In the genomic region with DNA sequence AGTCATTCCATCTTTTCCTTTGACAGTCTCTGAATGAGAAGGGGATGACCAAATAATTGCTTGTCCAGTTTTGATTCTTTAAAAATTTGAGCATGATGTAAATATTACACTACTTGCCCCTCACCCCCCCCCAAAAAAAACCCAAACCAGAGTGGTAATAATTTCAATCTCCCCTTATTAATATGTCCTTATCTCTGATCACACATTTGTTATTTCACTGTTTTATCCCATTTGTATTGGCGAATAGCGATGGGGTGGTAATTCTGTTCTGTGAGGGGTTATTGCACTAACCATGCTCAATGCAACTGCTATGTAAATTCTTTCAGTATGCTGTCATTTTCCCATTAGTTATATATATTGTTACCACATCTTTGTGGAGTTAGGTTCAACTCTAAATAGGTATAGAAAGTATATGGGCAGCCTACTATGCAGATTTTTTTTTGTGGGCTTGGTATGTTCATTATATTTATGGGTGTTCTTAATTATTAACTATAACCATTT, we compare ENCODE assay signal across 8 cellular contexts. TPM values are rescaled to one million over a fixed set of nuclear protein-coding genes. Genes with fewer than 3 reads are reported as not detected.
A peak's percentile ranks its signal among the peaks of the same experiment; 100 is the strongest.
DNase-seq lines count a peak whose midpoint lies in the region; ATAC-seq, FAIRE-seq and TF ChIP-seq lines count a peak whose summit lies in the region.

No MANE protein-coding gene starts in this region.

- peaks cover 3% of the 10 kb centered on the region for H3K79me1 ChIP-seq in neuronal stem cell (ENCODE audit: low read depth, low read length)

- peak overlapping the region; percentile 76 for H3K4me3 ChIP-seq in Caco-2 (ENCODE audit: low read depth, low read length)
- peak overlapping the region; percentile 60 for H3K4me3 ChIP-seq in PC-3 (ENCODE audit: low read length)
- peak overlapping the region; percentile 58 to 90 (median 84) for H3K4me3 ChIP-seq in endothelial cell of umbilical vein (replicated peaks in 1 of 3; ENCODE audit: insufficient read depth in 1 of 3, low read depth in 1 of 3, low read length in 3 of 3)
- peak overlapping the region; percentile 86 to 89 for H3K4me3 ChIP-seq in neuronal stem cell (ENCODE audit: low read length in 2 of 2)

- H3K9ac ChIP-seq in PC-3 (ENCODE audit: low read length): no peak overlapping the region
- H3K9ac ChIP-seq in endothelial cell of umbilical vein (replicated peaks; ENCODE audit: extremely low read depth, insufficient read depth, low read length): peak overlapping the region; percentile 94
- H3K9ac ChIP-seq in neuronal stem cell (ENCODE audit: low read depth, low read length, poor library complexity): no peak overlapping the region

- H3K36me3 Mint-ChIP-seq in Caco-2 (ENCODE audit: insufficient read depth, unreplicated experiment): peaks cover 6% of the 10 kb centered on the region

- WGBS in neuronal stem cell (ENCODE audit: extremely low coverage in 2 of 2, insufficient read length in 2 of 2, insufficient replicate concordance in 1 of 2), 2 donors: no CpG with 5 or more reads among the region's 2 CpGs

- H3K9me3 ChIP-seq in Caco-2 (no peaks in the 10 kb centered on the region), PC-3 (ENCODE audit: low read length) (no peaks in the 10 kb centered on the region), endothelial cell of umbilical vein (replicated peaks; ENCODE audit: control insufficient read depth, insufficient read depth, low read length) (no peaks in the 10 kb centered on the region), neuronal stem cell (replicated peaks in 1 of 2; ENCODE audit: control insufficient read depth in 2 of 2, insufficient read depth in 1 of 2, low read depth in 1 of 2, low read length in 2 of 2) (no peaks in the 10 kb centered on the region)

- peak overlapping the region; percentile 95 for H3K4me3 Mint-ChIP-seq in Caco-2 (ENCODE audit: unreplicated experiment)

- no peaks in the 10 kb centered on the region for H3K9me1 ChIP-seq in endothelial cell of umbilical vein (replicated peaks; ENCODE audit: control insufficient read depth, extremely low read depth, insufficient read depth, low read length)

- H2BK120ac ChIP-seq in neuronal stem cell (ENCODE audit: low read depth, low read length): no peak overlapping the region

- BruUV-seq in Caco-2 (replicated peaks; lab: Mats Ljungman, UMichigan) (no TSS peak), PC-3 (replicated peaks; lab: Mats Ljungman, UMichigan) (no TSS peak), endothelial cell of umbilical vein (replicated peaks; lab: Mats Ljungman, UMichigan) (TSS peak; percentile 24)

- H3K36me3 ChIP-seq in Caco-2 (ENCODE audit: control insufficient read depth, insufficient read depth, low read length) (no peaks in the 10 kb centered on the region), PC-3 (ENCODE audit: low read depth, low read length) (no peaks in the 10 kb centered on the region), endothelial cell of umbilical vein (ENCODE audit: control insufficient read depth in 2 of 2, extremely low read depth in 1 of 2, insufficient read depth in 2 of 2, low read length in 2 of 2) (no peaks in the 10 kb centered on the region), neuronal stem cell (replicated peaks in 1 of 2; ENCODE audit: control insufficient read depth in 2 of 2, insufficient read depth in 2 of 2, low read length in 2 of 2) (peaks cover 0 to 43% of the 10 kb centered on the region in 2 donors)

- H3K9me3 Mint-ChIP-seq in Caco-2 (ENCODE audit: unreplicated experiment): no peaks in the 10 kb centered on the region

- FAIRE-seq in endothelial cell of umbilical vein (lab: Jason Lieb, UNC): no peak

- no peak for ATAC-seq in PC-3
- no peak for ATAC-seq in GM21381 (IDR thresholded peaks at IDR 0.05; ENCODE audit: unreplicated experiment)

- no peak overlapping the region for H3K4ac ChIP-seq in neuronal stem cell (ENCODE audit: low read length)

- H3K9me2 ChIP-seq in PC-3 (replicated peaks; ENCODE audit: low read length): no peaks in the 10 kb centered on the region

- H3K27ac ChIP-seq in PC-3 (ENCODE audit: low read length) (no peak overlapping the region), endothelial cell of umbilical vein (ENCODE audit: insufficient read depth, low read depth, low read length) (peak overlapping the region; percentile 83), neuronal stem cell (replicated peaks; ENCODE audit: low read length) (no peak overlapping the region)

- H3K23ac ChIP-seq in neuronal stem cell (ENCODE audit: low read depth, low read length, poor library complexity): no peak overlapping the region

- no peaks in the 10 kb centered on the region for H3K27me3 ChIP-seq in Caco-2 (replicated peaks; ENCODE audit: control insufficient read depth, insufficient read depth, low read length)
- H3K27me3 ChIP-seq in PC-3 (ENCODE audit: low read length): peaks cover 39% of the 10 kb centered on the region
- H3K27me3 ChIP-seq in endothelial cell of umbilical vein (ENCODE audit: control insufficient read depth in 2 of 2, insufficient read depth in 2 of 2, low read length in 2 of 2): no peaks in the 10 kb centered on the region
- no peaks in the 10 kb centered on the region for H3K27me3 ChIP-seq in neuronal stem cell (ENCODE audit: control insufficient read depth in 3 of 3, insufficient read depth in 3 of 3, low read depth in 1 of 3, low read length in 3 of 3)

- H3K14ac ChIP-seq in neuronal stem cell (ENCODE audit: low read length): no peak overlapping the region

- no peaks in the 10 kb centered on the region for H3F3A ChIP-seq in PC-3 (ENCODE audit: low read length, unreplicated experiment)

- H2BK15ac ChIP-seq in neuronal stem cell (ENCODE audit: low read length): no peak overlapping the region

- no peak overlapping the region for H2BK5ac ChIP-seq in neuronal stem cell (ENCODE audit: low read length)

- no peak overlapping the region for H2BK12ac ChIP-seq in neuronal stem cell (ENCODE audit: low read length)

- H2AK5ac ChIP-seq in neuronal stem cell (ENCODE audit: low read depth, low read length): no peak overlapping the region

- H3K27ac Mint-ChIP-seq in Caco-2 (ENCODE audit: unreplicated experiment): no peak overlapping the region

- H3K4me1 ChIP-seq in Caco-2 (0 out of 2 replicates have a peak, but pooled peaks cover 6% of the 10 kb centered on the region), PC-3 (ENCODE audit: insufficient read depth, low read length) (no peaks in the 10 kb centered on the region; the same call in 1 of the 2 replicates), endothelial cell of umbilical vein (ENCODE audit: control insufficient read depth, extremely low read depth, insufficient read depth, low read length) (peaks cover 21% of the 10 kb centered on the region), neuronal stem cell (ENCODE audit: control insufficient read depth in 2 of 2, insufficient read depth in 1 of 2, low read depth in 1 of 2, low read length in 2 of 2) (peaks cover 4 to 17% of the 10 kb centered on the region in 2 donors)

- H4K20me1 ChIP-seq in PC-3 (ENCODE audit: low read length): no peaks in the 10 kb centered on the region
- H4K20me1 ChIP-seq in endothelial cell of umbilical vein (replicated peaks; ENCODE audit: control insufficient read depth, extremely low read depth, insufficient read depth, low read length): peaks cover 12% of the 10 kb centered on the region

- H4K91ac ChIP-seq in neuronal stem cell (ENCODE audit: low read depth, low read length, poor library complexity): no peak overlapping the region

- intact Hi-C loops in Caco-2 (cut with micrococcal nuclease; ENCODE audit: unreplicated experiment): no loop called here
- intact Hi-C loops in PC-3 (cut with micrococcal nuclease): no loop called here
- intact Hi-C loops in endothelial cell of umbilical vein (cut with micrococcal nuclease): loop anchor here (1.0 to 10.0 kb wide), 2 partner anchors 10 to 454 kb away; no protein-coding TSS in a partner anchor

- H3K18ac ChIP-seq in neuronal stem cell (ENCODE audit: low read length): no peak overlapping the region

- H2AFZ ChIP-seq in PC-3 (ENCODE audit: low read length) (peak overlapping the region; percentile 72; the same call in 1 of the 2 replicates), endothelial cell of umbilical vein (ENCODE audit: low read depth, low read length) (peak overlapping the region; percentile 48), neuronal stem cell (ENCODE audit: low read length) (peak overlapping the region; percentile 93)

- TF ChIP-seq POLR2A in endothelial cell of umbilical vein (IDR thresholded peaks at IDR 0.05; ENCODE audit: low read depth, low read length): no peak

- H3K4me1 Mint-ChIP-seq in Caco-2 (ENCODE audit: low read depth, unreplicated experiment): peaks cover 13% of the 10 kb centered on the region

- CTCF ChIA-PET in Caco-2 (lab: Charles Lee) (interaction anchor here (0.6 kb wide), 1 partner anchor 191 kb away, joined by 3 read pairs; no protein-coding TSS in a partner anchor), PC-3 (lab: Charles Lee) (no interaction called here), endothelial cell of umbilical vein (lab: Charles Lee) (interaction anchor here (0.8 kb wide), 1 partner anchor 42 kb away, joined by 4 read pairs; no protein-coding TSS in a partner anchor)

- peaks cover 34% of the 10 kb centered on the region for H3K27me3 Mint-ChIP-seq in Caco-2 (ENCODE audit: insufficient read depth, unreplicated experiment)

- dilution Hi-C loops in endothelial cell of umbilical vein (cut with MboI; ENCODE audit: extremely low pct_ligation_motif_present, low sequenced_read_pairs): no loop called here

- no peaks in the 10 kb centered on the region for H3K79me2 ChIP-seq in PC-3 (ENCODE audit: low read length)
- peaks cover 44% of the 10 kb centered on the region for H3K79me2 ChIP-seq in endothelial cell of umbilical vein (ENCODE audit: control insufficient read depth, insufficient read depth, low read length)

- peak overlapping the region; percentile 80 for H3K4me2 ChIP-seq in PC-3 (ENCODE audit: low read length)
- H3K4me2 ChIP-seq in endothelial cell of umbilical vein (ENCODE audit: insufficient read depth, low read length): peak overlapping the region; percentile 98
- peak overlapping the region; percentile 49 for H3K4me2 ChIP-seq in neuronal stem cell (ENCODE audit: insufficient read depth, low read length, poor library complexity, severe bottlenecking)

- no peak for TF ChIP-seq CTCF in Caco-2 (IDR thresholded peaks at IDR 0.05; ENCODE audit: insufficient read depth in 1 of 2, low read depth in 1 of 2, low read length in 1 of 2, severe bottlenecking in 1 of 2, unreplicated experiment in 1 of 2)
- no peak for TF ChIP-seq CTCF in PC-3 (conservative IDR thresholded peaks at IDR 0.05; ENCODE audit: low read depth, low read length)
- no peak for TF ChIP-seq CTCF in endothelial cell of umbilical vein (IDR thresholded peaks at IDR 0.05; ENCODE audit: extremely low read depth in 1 of 2, insufficient read depth in 1 of 2, low read depth in 1 of 2, low read length in 2 of 2)

- DNase-seq in Caco-2 (no peak), PC-3 (no peak), endothelial cell of umbilical vein (ENCODE audit: low read depth, low spot score) (peak; percentile 26), neuronal stem cell (ENCODE audit: low spot score) (no peak), DMS153 (lab: John Stamatoyannopoulos, UW) (no peak)
- DNase-seq in activated CD4-positive, CD25-positive, alpha-beta regulatory T cell treated with anti-CD3 and anti-CD28 coated beads, Interleukin-2, amount 50 U/mL, for 72 hours: no peak
- no peak for DNase-seq in stimulated activated CD4-positive, alpha-beta T cell treated with anti-CD3 and anti-CD28 coated beads, Interleukin-15, amount 100 ng/mL, for 24 hours

- no peak overlapping the region for H4K8ac ChIP-seq in neuronal stem cell (ENCODE audit: low read depth, low read length)

- POLR2A ChIA-PET in Caco-2 (lab: Charles Lee): no interaction called here
- POLR2A ChIA-PET in PC-3 (lab: Charles Lee; ENCODE audit: unreplicated experiment): no interaction called here
- POLR2A ChIA-PET in endothelial cell of umbilical vein (lab: Charles Lee): no interaction called here

RNA-seq across cellular contexts. Expression of a gene that starts 1.1 kb away (rescaled TPM):
- total RNA-seq in Caco-2 (2022) (3.3 and 3.6 TPM in 2 replicates), PC-3 (2014; rRNA removed) (1.3 and 4.9 TPM in 2 replicates), endothelial cell of umbilical vein (64.3 and 92.6 TPM in 2 replicates)
- polyA plus RNA-seq in endothelial cell of umbilical vein: 29.9 and 35.5 TPM in 2 replicates
- 16.7 and 19.2 TPM in 2 replicates for polyA plus RNA-seq in endothelial cell of umbilical vein (2011; cell fraction: cytosol; rRNA removed)
- 252 and 344 TPM in 2 replicates for polyA plus RNA-seq in endothelial cell of umbilical vein (2011; cell fraction: nucleus; rRNA removed)
- 53.7 and 65.0 TPM in 2 replicates for polyA plus RNA-seq in endothelial cell of umbilical vein (2012)
- 94.4 and 95.7 TPM in 2 replicates for polyA minus RNA-seq in endothelial cell of umbilical vein
- polyA minus RNA-seq in endothelial cell of umbilical vein (2011; cell fraction: cytosol; rRNA and poly(A)+ RNA removed): 106 TPM
- polyA minus RNA-seq in endothelial cell of umbilical vein (2011; cell fraction: nucleus; rRNA and poly(A)+ RNA removed): 116 and 148 TPM in 2 replicates
- 53.6 TPM for polyA plus RNA-seq in neuronal stem cell (2013, experiment 1 of 2)
- 54.5 TPM for polyA plus RNA-seq in neuronal stem cell (2013, experiment 2 of 2)

RNA-seq across cellular contexts. Expression of a gene that starts 36.3 kb away (rescaled TPM):
- total RNA-seq in Caco-2 (2022): 0.61 and 1.00 TPM in 2 replicates
- not detected in 2 replicates for total RNA-seq in PC-3 (2014; rRNA removed)
- total RNA-seq in endothelial cell of umbilical vein: not detected in 2 replicates
- polyA plus RNA-seq in endothelial cell of umbilical vein: 0.29 and 0.39 TPM in 2 replicates
- 0.15 and 0.24 TPM in 2 replicates for polyA plus RNA-seq in endothelial cell of umbilical vein (2011; cell fraction: cytosol; rRNA removed)
- polyA plus RNA-seq in endothelial cell of umbilical vein (2011; cell fraction: nucleus; rRNA removed): 0.24 and 0.50 TPM in 2 replicates
- polyA plus RNA-seq in endothelial cell of umbilical vein (2012): not detected in 2 replicates
- polyA minus RNA-seq in endothelial cell of umbilical vein: not detected in 2 replicates
- 97.5 TPM for polyA minus RNA-seq in endothelial cell of umbilical vein (2011; cell fraction: cytosol; rRNA and poly(A)+ RNA removed)
- polyA minus RNA-seq in endothelial cell of umbilical vein (2011; cell fraction: nucleus; rRNA and poly(A)+ RNA removed): 1.0 and 1.5 TPM in 2 replicates
- polyA plus RNA-seq in neuronal stem cell (2013, experiment 1 of 2): 0.75 TPM
- polyA plus RNA-seq in neuronal stem cell (2013, experiment 2 of 2): 0.91 TPM

Comparison
In these comparisons a context has a peak if more than half of its experiments do, and no peak if none do; other contexts are left out.
1. RNA of a gene that starts 1.1 kb away (total RNA-seq): 64.3 to 92.6 TPM in endothelial cell of umbilical vein; 3.3 to 3.6 TPM in Caco-2 and 1.3 to 4.9 TPM in PC-3; every median in the first group is over 10 times any median in the second.
2. Peak in every context shown above with its lines, with median percentiles within 50 percentile points of each other: H3K4me3 ChIP-seq, H2AFZ ChIP-seq and H3K4me2 ChIP-seq.